Comparison of ENCODE assay signal across 1 cellular context in the genomic region with DNA sequence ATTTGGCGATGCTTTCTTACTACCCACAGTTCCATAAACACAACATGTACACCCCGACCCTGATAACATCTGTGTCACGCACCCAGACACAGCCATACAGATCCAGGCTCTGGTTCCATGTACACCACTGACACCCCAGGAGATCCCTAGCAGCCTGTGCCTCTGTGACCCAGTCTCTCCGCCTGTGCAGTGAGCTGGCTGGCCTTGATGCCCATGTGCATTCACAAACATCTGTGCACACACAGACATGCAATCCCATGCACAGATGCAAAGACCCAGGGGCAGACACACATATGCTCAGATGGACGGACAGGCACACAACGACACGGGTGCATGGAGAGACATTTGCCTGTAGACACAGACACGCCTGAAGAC.
TF ChIP-seq lines count a peak whose summit lies in the region.

No MANE protein-coding gene starts in this region.

TF ChIP-seq in SK-N-SH, 30 proteins besides CTCF, POLR2A, EP300 and RAD21 (continued from another document):
- TF ChIP-seq, protein P1, sequence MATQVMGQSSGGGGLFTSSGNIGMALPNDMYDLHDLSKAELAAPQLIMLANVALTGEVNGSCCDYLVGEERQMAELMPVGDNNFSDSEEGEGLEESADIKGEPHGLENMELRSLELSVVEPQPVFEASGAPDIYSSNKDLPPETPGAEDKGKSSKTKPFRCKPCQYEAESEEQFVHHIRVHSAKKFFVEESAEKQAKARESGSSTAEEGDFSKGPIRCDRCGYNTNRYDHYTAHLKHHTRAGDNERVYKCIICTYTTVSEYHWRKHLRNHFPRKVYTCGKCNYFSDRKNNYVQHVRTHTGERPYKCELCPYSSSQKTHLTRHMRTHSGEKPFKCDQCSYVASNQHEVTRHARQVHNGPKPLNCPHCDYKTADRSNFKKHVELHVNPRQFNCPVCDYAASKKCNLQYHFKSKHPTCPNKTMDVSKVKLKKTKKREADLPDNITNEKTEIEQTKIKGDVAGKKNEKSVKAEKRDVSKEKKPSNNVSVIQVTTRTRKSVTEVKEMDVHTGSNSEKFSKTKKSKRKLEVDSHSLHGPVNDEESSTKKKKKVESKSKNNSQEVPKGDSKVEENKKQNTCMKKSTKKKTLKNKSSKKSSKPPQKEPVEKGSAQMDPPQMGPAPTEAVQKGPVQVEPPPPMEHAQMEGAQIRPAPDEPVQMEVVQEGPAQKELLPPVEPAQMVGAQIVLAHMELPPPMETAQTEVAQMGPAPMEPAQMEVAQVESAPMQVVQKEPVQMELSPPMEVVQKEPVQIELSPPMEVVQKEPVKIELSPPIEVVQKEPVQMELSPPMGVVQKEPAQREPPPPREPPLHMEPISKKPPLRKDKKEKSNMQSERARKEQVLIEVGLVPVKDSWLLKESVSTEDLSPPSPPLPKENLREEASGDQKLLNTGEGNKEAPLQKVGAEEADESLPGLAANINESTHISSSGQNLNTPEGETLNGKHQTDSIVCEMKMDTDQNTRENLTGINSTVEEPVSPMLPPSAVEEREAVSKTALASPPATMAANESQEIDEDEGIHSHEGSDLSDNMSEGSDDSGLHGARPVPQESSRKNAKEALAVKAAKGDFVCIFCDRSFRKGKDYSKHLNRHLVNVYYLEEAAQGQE (IDR thresholded peaks at IDR 0.05; ENCODE audit: low read depth, low read length) = no peak
- no peak for TF ChIP-seq TEAD4 (IDR thresholded peaks at IDR 0.05; ENCODE audit: borderline replicate concordance, insufficient read depth)
- TF ChIP-seq TCF12 (IDR thresholded peaks at IDR 0.05) = no peak
- TF ChIP-seq GATA2 (CRISPR knock-in tag; IDR thresholded peaks at IDR 0.05) = no peak
